In the genomic region with DNA sequence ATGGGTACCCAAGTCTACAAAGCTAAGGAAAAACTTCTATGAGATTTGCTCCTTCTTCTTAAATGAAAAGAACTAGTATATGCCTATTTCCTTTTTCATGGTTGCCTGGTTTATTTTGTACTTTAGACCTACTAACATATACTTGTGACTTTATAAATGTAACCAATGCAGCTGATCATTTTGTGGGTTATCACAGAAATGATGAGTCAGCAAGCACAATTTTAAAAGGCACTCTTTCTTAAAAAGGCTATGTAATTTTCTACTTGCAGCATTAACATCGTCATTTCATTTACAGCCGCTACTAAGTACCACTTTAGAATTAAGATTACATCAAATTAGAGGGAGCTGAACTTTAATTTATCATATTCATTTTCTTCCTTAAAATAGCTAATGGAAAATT, we compare ENCODE assay signal across 28 cellular contexts. TPM values are rescaled to one million over a fixed set of nuclear protein-coding genes. Genes with fewer than 3 reads are reported as not detected.
"Had no signal": no experiment of that assay in that cellular context is flagged by ENCODE, and none has a peak within 500 bp of the region (broad histone marks: within the 10 kb centered on the region; RNA-seq: fewer than 3 reads in every experiment).

No MANE protein-coding gene starts in this region.

- H3K36me3 ChIP-seq: neural progenitor cell, ovary, spleen, transverse colon, uterus had no signal

- H3K27ac ChIP-seq: neural progenitor cell, ovary, parathyroid adenoma, psoas muscle, skin epidermis, spleen, suprapubic skin, testis, tibial artery, transverse colon, upper lobe of right lung, uterus had no signal

- H3K4me3 ChIP-seq: neural progenitor cell, ovary, psoas muscle, skin epidermis, smooth muscle cell, spleen, suprapubic skin, testis, tibial artery, transverse colon, upper lobe of right lung, uterus had no signal

- H3K9me3 ChIP-seq: ovary, psoas muscle, spleen, suprapubic skin, testis, tibial artery, transverse colon, upper lobe of right lung, uterus had no signal

- H3K4me2 ChIP-seq: neural progenitor cell, smooth muscle cell had no signal

- ATAC-seq: naive thymus-derived CD8-positive, alpha-beta T cell; psoas muscle; right cardiac atrium; sciatic nerve; stimulated activated memory B cell treated with anti-CD40 and anti-IgM and Interleukin-4, amounts not matched to agents 10 μg/mL and 1 μg/mL and 100 μg/mL, for 72 hours; stimulated activated naive CD8-positive, alpha-beta T cell treated with anti-CD3 and anti-CD28 coated beads, Interleukin-15, amount 100 ng/mL, for 72 hours; stimulated activated naive CD8-positive, alpha-beta T cell treated with anti-CD3 and anti-CD28 coated beads, Interleukin-15, Interleukin-2, amounts not matched to agents 100 U/mL and 50 U/mL, for 24 hours; upper lobe of right lung had no signal

- H3K27me3 ChIP-seq: neural progenitor cell, ovary, suprapubic skin, testis, tibial artery, transverse colon, upper lobe of right lung, uterus had no signal

- DNase-seq: naive thymus-derived CD8-positive, alpha-beta T cell; occipital lobe; ovary; posterior cingulate gyrus; psoas muscle; right cardiac atrium; spleen; stimulated activated CD4-positive, alpha-beta T cell treated with anti-CD3 and anti-CD28 coated beads, Interleukin-12 subunit alpha, Interleukin-12 subunit beta, amount 100 ng/mL, for 4 hours; stimulated activated CD4-positive, alpha-beta T cell treated with anti-CD3 and anti-CD28 coated beads, Interleukin-1b, Interleukin-23, amount 100 ng/mL, for 48 hours; stimulated activated CD4-positive, alpha-beta T cell treated with anti-CD3 and anti-CD28 coated beads, Interleukin-4, amount 100 ng/mL, for 1 hour; stimulated activated CD4-positive, alpha-beta T cell treated with anti-CD3 and anti-CD28 coated beads, Interleukin-4, amount 100 ng/mL, for 4 hours; stimulated activated CD8-positive, alpha-beta memory T cell treated with anti-CD3 and anti-CD28 coated beads, Interleukin-4, amount 100 ng/mL, for 48 hours; stimulated activated naive CD4-positive, alpha-beta T cell; stimulated activated naive CD8-positive, alpha-beta T cell treated with anti-CD3 and anti-CD28 coated beads, Interleukin-15, amount 100 ng/mL, for 72 hours; stimulated activated naive CD8-positive, alpha-beta T cell treated with anti-CD3 and anti-CD28 coated beads, Interleukin-15, Interleukin-2, amounts not matched to agents 100 U/mL and 50 U/mL, for 24 hours; substantia nigra; testis; tibial artery; transverse colon; upper lobe of right lung; uterus had no signal

- H3K79me2 ChIP-seq: parathyroid adenoma had no signal

- H2AFZ ChIP-seq: neural progenitor cell, parathyroid adenoma had no signal

- H3K9ac ChIP-seq: neural progenitor cell, parathyroid adenoma had no signal

- H3K4me1 ChIP-seq: parathyroid adenoma, psoas muscle, spleen, suprapubic skin, testis, tibial artery, transverse colon, upper lobe of right lung, uterus had no signal

RNA-seq across cellular contexts. Expression of a gene that starts 13.6 kb away (rescaled TPM):
- polyA plus RNA-seq: naive thymus-derived CD8-positive, alpha-beta T cell had no signal
